In the genomic region with DNA sequence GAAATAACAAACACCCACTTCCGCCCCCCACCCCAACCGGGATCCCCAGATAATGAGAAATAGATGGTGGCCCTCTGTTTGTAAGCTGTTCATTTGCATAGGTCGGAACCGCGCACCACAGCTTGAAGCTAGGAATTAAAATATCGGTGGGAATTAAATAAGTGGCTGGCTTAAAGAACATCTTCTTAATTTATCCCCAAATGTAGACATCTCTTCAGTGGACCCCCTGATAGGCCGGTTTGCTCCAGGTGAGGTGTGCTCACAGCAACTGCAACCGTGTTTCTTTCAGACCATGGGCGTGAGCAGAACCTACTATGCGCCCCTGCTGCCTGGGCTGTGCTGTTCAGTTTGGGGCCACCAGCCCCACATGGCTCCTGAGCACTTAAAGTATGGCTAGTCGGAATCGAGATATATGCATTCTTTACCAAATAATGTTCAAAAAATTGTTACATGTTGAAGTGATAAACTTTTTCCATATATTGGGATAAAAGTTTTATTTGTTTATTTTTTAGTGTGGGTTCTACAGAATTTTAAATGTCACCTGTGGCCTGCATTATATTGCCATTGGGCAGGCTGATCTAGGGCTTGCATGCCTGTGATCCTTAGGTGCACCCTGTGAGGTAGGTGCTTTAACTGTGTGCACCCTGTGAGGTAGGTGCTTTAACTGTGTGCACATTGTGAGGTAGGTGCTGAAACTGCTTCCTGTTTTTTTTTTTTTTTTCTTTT, we compare ENCODE assay signal across 8 cellular contexts. TPM values are rescaled to one million over a fixed set of nuclear protein-coding genes. Genes with fewer than 3 reads are reported as not detected.
DNase-seq lines count a peak whose midpoint lies in the region; ATAC-seq, FAIRE-seq and TF ChIP-seq lines count a peak whose summit lies in the region.

No MANE protein-coding gene starts in this region.

- H3K27me3 Mint-ChIP-seq in mesothelial cell of epicardium (ENCODE audit: low read depth), result no peaks in the 10 kb centered on the region

- H3K27ac Mint-ChIP-seq in mesothelial cell of epicardium, result peak overlapping the region; percentile 99

- no peaks in the 10 kb centered on the region for H3K36me3 Mint-ChIP-seq in mesothelial cell of epicardium

- peak overlapping the region; percentile 92 for H3K4me3 ChIP-seq in GM08714 (ENCODE audit: low read length)
- H3K4me3 ChIP-seq in bronchial epithelial cell (ENCODE audit: low read depth, low read length), result peak overlapping the region; percentile 66

- no peaks in the 10 kb centered on the region for H3K36me3 ChIP-seq in bronchial epithelial cell (ENCODE audit: control insufficient read depth, insufficient read depth, low read length)

- H3K4me3 Mint-ChIP-seq in mesothelial cell of epicardium, result peak overlapping the region; percentile 92

- ATAC-seq in GM21526 (IDR thresholded peaks at IDR 0.05; ENCODE audit: low FRiP score, unreplicated experiment), result peak; percentile 39

- TF ChIP-seq CTCF in bronchial epithelial cell (IDR thresholded peaks at IDR 0.05; ENCODE audit: insufficient read depth, low read length, severe bottlenecking), result no peak
- no peak for TF ChIP-seq CTCF in mesothelial cell of epicardium (IDR thresholded peaks at IDR 0.05; ENCODE audit: unreplicated experiment)

- H3K9me3 Mint-ChIP-seq in mesothelial cell of epicardium, result no peaks in the 10 kb centered on the region

- H3K4me1 Mint-ChIP-seq in mesothelial cell of epicardium, result peaks cover 62% of the 10 kb centered on the region

- no peaks in the 10 kb centered on the region for H3K27me3 ChIP-seq in bronchial epithelial cell (ENCODE audit: control insufficient read depth, insufficient read depth, low read length)

- FAIRE-seq in bronchial epithelial cell (lab: Jason Lieb, UNC), result no peak

- DNase-seq in NCI-H526 treated with DMSO at 0.1 percent for 48 hours (lab: John Stamatoyannopoulos, UW), result peak; percentile 49
- no peak for DNase-seq in bronchial epithelial cell (ENCODE audit: low read depth)
- no peak for DNase-seq in mesothelial cell of epicardium (ENCODE audit: low spot score in 2 of 2, unreplicated experiment in 2 of 2)
- no peak for DNase-seq in GF-D8 (lab: John Stamatoyannopoulos, UW)
- no peak for DNase-seq in hypothalamus (lab: John Stamatoyannopoulos, UW)
- no peak for DNase-seq in AG08395 (ENCODE audit: low spot score)

RNA-seq across cellular contexts. Expression of a gene that starts 0.8 kb away (rescaled TPM):
- total RNA-seq in bronchial epithelial cell (27.6 and 39.8 TPM in 2 replicates), mesothelial cell of epicardium (148 to 155 TPM (median 155 TPM) in 3 replicates)
